ENCODE assay signal across 12 cellular contexts in the genomic region with DNA sequence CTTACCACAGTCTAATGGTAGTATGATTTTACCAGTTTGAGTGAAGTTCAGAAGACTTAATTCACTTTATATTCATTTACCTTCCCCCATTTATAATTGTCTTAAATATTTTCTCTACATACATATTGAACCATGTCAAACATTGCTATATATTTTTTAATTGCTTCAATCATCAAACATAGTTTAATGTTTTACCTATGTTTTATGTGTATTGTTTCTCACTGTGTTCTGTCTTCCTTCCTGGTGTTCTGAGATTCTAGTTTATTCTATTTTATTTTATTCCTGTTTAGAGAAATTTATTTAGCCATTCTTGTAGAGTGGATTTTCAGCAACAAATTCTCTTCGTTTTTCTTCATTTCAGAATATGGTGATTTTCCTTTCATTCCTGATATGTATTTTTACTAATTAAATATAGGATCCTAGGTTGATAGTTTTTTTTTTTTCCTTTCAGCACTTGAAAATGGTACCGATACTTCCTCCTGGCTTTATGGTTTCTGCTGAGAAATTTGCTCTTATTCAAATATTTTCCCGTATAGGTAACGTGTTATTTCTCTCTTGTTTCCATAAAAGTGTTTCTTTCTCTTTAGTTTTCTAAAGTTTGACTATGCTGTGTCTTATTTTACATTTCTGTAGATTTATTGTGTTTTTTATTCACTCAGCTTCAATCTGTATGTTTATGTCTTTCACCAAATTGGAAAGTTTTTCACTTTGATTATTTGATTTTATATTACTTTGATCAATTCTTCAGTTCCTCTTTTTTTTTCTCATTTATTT.
"Had no signal": no experiment of that assay in that cellular context is flagged by ENCODE, and none has a peak within 500 bp of the region (broad histone marks: within the 10 kb centered on the region; RNA-seq: fewer than 3 reads in every experiment).

No MANE protein-coding gene starts in this region.

- FAIRE-seq: urothelium cell line had no signal

- DNase-seq: cortex of kidney; effector memory CD8-positive, alpha-beta T cell; erythroblast; foreskin keratinocyte; heart left ventricle; hippocampal formation; natural killer cell; ovary; right cardiac atrium; stimulated activated CD4-positive, alpha-beta T cell treated with anti-CD3 and anti-CD28 coated beads, Interleukin-2, amount 100 ng/mL, for 48 hours; stimulated activated naive CD4-positive, alpha-beta T cell treated with Interleukin-2 at 50 U/mL for 16 hours had no signal

- ATAC-seq: effector memory CD8-positive, alpha-beta T cell; foreskin keratinocyte; heart left ventricle; natural killer cell; right cardiac atrium had no signal
